13 cellular contexts compared by ENCODE assay signal in the genomic region with DNA sequence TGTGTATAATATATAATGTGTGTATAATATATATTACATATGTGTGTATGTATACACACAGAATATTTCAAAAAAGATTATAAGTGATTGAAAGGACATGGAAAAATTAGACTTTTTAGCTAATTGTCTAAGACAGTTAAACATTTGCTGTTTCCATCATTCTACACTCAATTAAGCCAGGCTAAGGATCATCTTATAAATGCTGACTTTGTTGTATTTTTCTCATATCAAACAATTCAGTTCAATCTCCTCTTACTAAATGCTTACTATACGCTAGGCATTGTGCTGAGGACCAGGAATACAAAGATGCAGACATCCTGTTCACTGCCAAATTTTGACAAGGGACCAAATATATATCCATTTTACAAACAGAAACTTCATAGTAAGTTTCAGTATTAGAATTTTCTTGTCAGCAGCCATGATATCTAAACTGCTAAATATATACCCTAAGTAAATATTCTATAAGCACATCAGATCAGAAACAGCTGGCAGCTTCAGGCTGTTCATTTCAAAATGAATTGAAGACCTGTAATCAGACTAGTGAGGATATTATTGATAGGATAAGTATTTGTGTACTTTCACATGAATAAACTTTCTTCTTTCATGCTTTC. TPM values are rescaled to one million over a fixed set of nuclear protein-coding genes. Genes with fewer than 3 reads are reported as not detected.
DNase-seq lines count a peak whose midpoint lies in the region; ATAC-seq lines count a peak whose summit lies in the region.
"Had no signal": no experiment of that assay in that cellular context is flagged by ENCODE, and none has a peak within 500 bp of the region (broad histone marks: within the 10 kb centered on the region; RNA-seq: fewer than 3 reads in every experiment).

No MANE protein-coding gene starts in this region.

- intact Hi-C loops in activated naive CD4-positive, alpha-beta T cell treated with anti-CD3 and anti-CD28 coated beads for 36 hours (cut with micrococcal nuclease), result loop anchor here (5.0 kb wide), 1 partner anchor 173 kb away; no protein-coding TSS in a partner anchor
- intact Hi-C loops in naive thymus-derived CD4-positive, alpha-beta T cell (cut with micrococcal nuclease), result loop anchor here (2.0 to 10.0 kb wide), 4 partner anchors 38 to 1707 kb away; partner anchors contain the start of gene IFRD1 (in 1 of the 2)

- POLR2A ChIA-PET in naive thymus-derived CD4-positive, alpha-beta T cell (lab: Charles Lee), result interaction anchor here (0.6 to 5.3 kb wide), 3 partner anchors 11 to 13 kb away, joined by 3 to 69 read pairs (median 3); partner anchors contain the start of gene LRRN3

- no peak for DNase-seq in activated naive CD4-positive, alpha-beta T cell treated with anti-CD3 and anti-CD28 coated beads, Interleukin-2, amount 10 ng/mL, durations not matched to agents 7 days and 5 days
- DNase-seq in activated naive CD4-positive, alpha-beta T cell treated with anti-CD3 and anti-CD28 coated beads for 36 hours, result no peak
- DNase-seq in naive thymus-derived CD4-positive, alpha-beta T cell, result no peak
- no peak for DNase-seq in DMS79 treated with DMSO at 0.1 percent for 48 hours (lab: John Stamatoyannopoulos, UW)
- no peak for DNase-seq in activated CD4-positive, CD25-positive, alpha-beta regulatory T cell (lab: John Stamatoyannopoulos, UW)
- no peak for DNase-seq in nucleus accumbens (lab: John Stamatoyannopoulos, UW)
- DNase-seq: ACHN, cortex of kidney, kidney had no signal

- H3K9me3 Mint-ChIP-seq in activated naive CD4-positive, alpha-beta T cell treated with anti-CD3 and anti-CD28 coated beads, Interleukin-2, amount 10 ng/mL, durations not matched to agents 7 days and 5 days, result peaks cover 8% of the 10 kb centered on the region
- H3K9me3 Mint-ChIP-seq in activated naive CD4-positive, alpha-beta T cell treated with anti-CD3 and anti-CD28 coated beads for 36 hours, result peaks cover 2% of the 10 kb centered on the region
- H3K9me3 Mint-ChIP-seq in naive thymus-derived CD4-positive, alpha-beta T cell, result peaks cover 0 to 6% (median 0%) of the 10 kb centered on the region in 11 donors

- H3K36me3 ChIP-seq in KOPT-K1 (ENCODE audit: insufficient read depth, low read length), result no peaks in the 10 kb centered on the region
- no peaks in the 10 kb centered on the region for H3K36me3 ChIP-seq in naive thymus-derived CD4-positive, alpha-beta T cell (ENCODE audit: control insufficient read depth in 2 of 3, insufficient read depth in 3 of 3, low read length in 3 of 3)

- ATAC-seq in GM21723 (IDR thresholded peaks at IDR 0.05; ENCODE audit: unreplicated experiment), result peak; percentile 37
- no peak for ATAC-seq in naive thymus-derived CD4-positive, alpha-beta T cell
- ATAC-seq: GM23338 had no signal

- H3K4me1 Mint-ChIP-seq in activated naive CD4-positive, alpha-beta T cell treated with anti-CD3 and anti-CD28 coated beads, Interleukin-2, amount 10 ng/mL, durations not matched to agents 7 days and 5 days, result peaks cover 82% of the 10 kb centered on the region
- peaks cover 68% of the 10 kb centered on the region for H3K4me1 Mint-ChIP-seq in activated naive CD4-positive, alpha-beta T cell treated with anti-CD3 and anti-CD28 coated beads for 36 hours (ENCODE audit: low read depth)
- peaks cover 24 to 85% (median 79%) of the 10 kb centered on the region in 7 donors for H3K4me1 Mint-ChIP-seq in naive thymus-derived CD4-positive, alpha-beta T cell

- CTCF ChIA-PET in activated naive CD4-positive, alpha-beta T cell treated with anti-CD3 and anti-CD28 coated beads, Interleukin-2, amount 10 ng/mL, durations not matched to agents 7 days and 5 days (lab: Charles Lee), result no interaction called here
- CTCF ChIA-PET in activated naive CD4-positive, alpha-beta T cell treated with anti-CD3 and anti-CD28 coated beads for 36 hours (lab: Charles Lee), result interaction anchor here (0.5 kb wide), 2 partner anchors 60 to 661 kb away, joined by 3 read pairs; no protein-coding TSS in a partner anchor
- CTCF ChIA-PET in naive thymus-derived CD4-positive, alpha-beta T cell (lab: Charles Lee), result interaction anchor here (2.0 kb wide), 1 partner anchor 18 kb away, joined by 7 read pairs; no protein-coding TSS in a partner anchor

- H3K27me3 Mint-ChIP-seq in activated naive CD4-positive, alpha-beta T cell treated with anti-CD3 and anti-CD28 coated beads, Interleukin-2, amount 10 ng/mL, durations not matched to agents 7 days and 5 days, result no peaks in the 10 kb centered on the region
- H3K27me3 Mint-ChIP-seq in activated naive CD4-positive, alpha-beta T cell treated with anti-CD3 and anti-CD28 coated beads for 36 hours (ENCODE audit: low read depth), result no peaks in the 10 kb centered on the region
- H3K27me3 Mint-ChIP-seq in naive thymus-derived CD4-positive, alpha-beta T cell, result no peaks in the 10 kb centered on the region

- peak overlapping the region; percentile 93 for H3K27ac Mint-ChIP-seq in activated naive CD4-positive, alpha-beta T cell treated with anti-CD3 and anti-CD28 coated beads, Interleukin-2, amount 10 ng/mL, durations not matched to agents 7 days and 5 days
- H3K27ac Mint-ChIP-seq in activated naive CD4-positive, alpha-beta T cell treated with anti-CD3 and anti-CD28 coated beads for 36 hours, result no peak overlapping the region
- H3K27ac Mint-ChIP-seq in naive thymus-derived CD4-positive, alpha-beta T cell, result peak overlapping the region; percentile 56 to 89 (median 70)
- H3K27ac Mint-ChIP-seq: GM23338 had no signal

- H3K36me3 Mint-ChIP-seq in activated naive CD4-positive, alpha-beta T cell treated with anti-CD3 and anti-CD28 coated beads, Interleukin-2, amount 10 ng/mL, durations not matched to agents 7 days and 5 days, result peaks cover 22% of the 10 kb centered on the region
- H3K36me3 Mint-ChIP-seq in activated naive CD4-positive, alpha-beta T cell treated with anti-CD3 and anti-CD28 coated beads for 36 hours (ENCODE audit: low read depth), result no peaks in the 10 kb centered on the region
- peaks cover 0 to 26% (median 0%) of the 10 kb centered on the region in 5 donors for H3K36me3 Mint-ChIP-seq in naive thymus-derived CD4-positive, alpha-beta T cell

- H3K27me3 ChIP-seq in naive thymus-derived CD4-positive, alpha-beta T cell (ENCODE audit: control insufficient read depth in 2 of 2, insufficient read depth in 2 of 2, low read length in 2 of 2), result no peaks in the 10 kb centered on the region

- H3K4me3 ChIP-seq in naive thymus-derived CD4-positive, alpha-beta T cell (ENCODE audit: low read length), result no peak overlapping the region
- H3K4me3 ChIP-seq: GM23338 had no signal

- H3K9me3 ChIP-seq in KOPT-K1 (ENCODE audit: insufficient read depth, low read length, poor library complexity, severe bottlenecking), result peaks cover 4% of the 10 kb centered on the region
- no peaks in the 10 kb centered on the region for H3K9me3 ChIP-seq in naive thymus-derived CD4-positive, alpha-beta T cell (ENCODE audit: control insufficient read depth in 2 of 3, low read length in 3 of 3)

- no peak overlapping the region for H3K4me3 Mint-ChIP-seq in activated naive CD4-positive, alpha-beta T cell treated with anti-CD3 and anti-CD28 coated beads, Interleukin-2, amount 10 ng/mL, durations not matched to agents 7 days and 5 days
- H3K4me3 Mint-ChIP-seq in activated naive CD4-positive, alpha-beta T cell treated with anti-CD3 and anti-CD28 coated beads for 36 hours, result no peak overlapping the region
- peak overlapping the region in 5 of 10 donors; percentile 14 to 75 (median 41) for H3K4me3 Mint-ChIP-seq in naive thymus-derived CD4-positive, alpha-beta T cell
- H3K4me3 Mint-ChIP-seq: GM23338 had no signal

- H3K27ac ChIP-seq in KOPT-K1 (ENCODE audit: low read depth, low read length, poor library complexity, severe bottlenecking), result peak overlapping the region; percentile 95
- no peak overlapping the region for H3K27ac ChIP-seq in naive thymus-derived CD4-positive, alpha-beta T cell (ENCODE audit: low read depth, low read length)

- H3K4me1 ChIP-seq in naive thymus-derived CD4-positive, alpha-beta T cell (ENCODE audit: control insufficient read depth in 2 of 2, insufficient read depth in 2 of 2, low read length in 2 of 2), result peaks cover 30 to 59% of the 10 kb centered on the region in 2 donors

RNA-seq across cellular contexts. Expression of gene LRRN3, which starts 10.3 kb away (rescaled TPM):
- 1 to 10 TPM; 5.4 to 5.8 TPM for total RNA-seq in activated naive CD4-positive, alpha-beta T cell treated with anti-CD3 and anti-CD28 coated beads for 36 hours
- total RNA-seq in naive thymus-derived CD4-positive, alpha-beta T cell, result 100 to 1,000 TPM in 3 of 5 experiments, 10 to 100 TPM in 1, 1 to 10 TPM in 1; 7.6 to 288 (median 227) TPM
- polyA plus RNA-seq in naive thymus-derived CD4-positive, alpha-beta T cell, result 100 to 1,000 TPM; 169 to 173 TPM
- total RNA-seq: epithelial cell of proximal tubule, GM23338 had no signal
